In the genomic region with DNA sequence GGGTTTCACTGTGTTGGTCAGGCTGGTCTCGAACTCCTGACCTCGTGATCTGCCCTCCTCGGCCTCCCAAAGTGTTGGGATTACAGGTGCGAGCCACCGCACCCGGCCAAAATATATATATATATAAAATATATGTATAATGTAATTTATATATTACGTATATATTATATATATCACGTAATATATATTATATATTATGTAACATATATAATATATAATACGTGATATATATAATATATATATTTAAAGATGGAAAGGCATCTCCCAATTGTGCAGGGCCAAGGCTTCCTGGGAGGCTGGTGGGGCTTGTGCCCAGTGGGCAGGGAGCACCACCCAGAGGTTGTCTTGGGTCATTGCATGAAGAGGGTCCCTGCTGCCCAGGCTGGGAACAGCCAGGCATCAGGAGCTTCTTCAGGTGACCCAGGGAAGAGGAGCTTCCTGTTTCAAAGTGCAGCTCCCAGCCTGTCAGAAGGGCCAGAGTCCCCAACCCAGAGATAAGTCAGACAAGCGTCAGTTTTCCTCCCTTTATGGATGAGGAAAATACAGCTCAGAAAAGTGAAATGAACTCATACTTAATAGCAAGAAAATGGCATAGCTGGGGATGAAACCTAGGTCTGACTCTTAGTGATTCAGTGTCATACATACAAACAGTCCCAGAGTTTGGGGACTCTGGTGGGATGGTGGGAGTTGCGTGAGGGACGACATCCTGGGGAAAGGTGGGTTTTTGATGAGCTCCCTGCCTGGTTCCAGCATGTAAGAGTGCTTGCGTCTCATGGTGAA, we compare ENCODE assay signal across 9 cellular contexts. TPM values are rescaled to one million over a fixed set of nuclear protein-coding genes. Genes with fewer than 3 reads are reported as not detected.
A peak's percentile ranks its signal among the peaks of the same experiment; 100 is the strongest.
DNase-seq lines count a peak whose midpoint lies in the region; ATAC-seq and TF ChIP-seq lines count a peak whose summit lies in the region.
"Had no signal": no experiment of that assay in that cellular context is flagged by ENCODE, and none has a peak within 500 bp of the region (broad histone marks: within the 10 kb centered on the region; RNA-seq: fewer than 3 reads in every experiment).

No MANE protein-coding gene starts in this region.

- H3K9me3 ChIP-seq in ovary, result no peaks in the 10 kb centered on the region

- TF ChIP-seq EP300 in ovary (IDR thresholded peaks at IDR 0.05), result no peak

- ATAC-seq in foreskin keratinocyte (peak; percentile 73), HG02678 (IDR thresholded peaks at IDR 0.05; ENCODE audit: unreplicated experiment) (no peak), HG03139 (IDR thresholded peaks at IDR 0.05; ENCODE audit: unreplicated experiment) (no peak)

- no peak for TF ChIP-seq POLR2A in ovary (IDR thresholded peaks at IDR 0.05)

- TF ChIP-seq CTCF in foreskin keratinocyte (conservative IDR thresholded peaks at IDR 0.05), result peak; percentile 88
- peak in 1 of 3 donors; percentile 55 for TF ChIP-seq CTCF in ovary (IDR thresholded peaks at IDR 0.05)

- H3K4me1 ChIP-seq in foreskin keratinocyte, result peaks cover 5% of the 10 kb centered on the region
- peaks cover 2% of the 10 kb centered on the region for H3K4me1 ChIP-seq in ovary (ENCODE audit: insufficient read depth)

- H3K27me3 ChIP-seq in foreskin keratinocyte (peaks cover 37% of the 10 kb centered on the region), ovary (no peaks in the 10 kb centered on the region)

- H3K4me3 ChIP-seq in ovary, result no peak overlapping the region

- DNase-seq in DMS53 treated with DMSO at 0.1 percent for 48 hours (lab: John Stamatoyannopoulos, UW; ENCODE audit: unreplicated experiment), result peak; percentile 74
- peak; percentile 74 to 81 for DNase-seq in Kasumi-1 (lab: John Stamatoyannopoulos, UW)
- peak; percentile 66 for DNase-seq in RKO (ENCODE audit: low spot score)
- peak; percentile 30 for DNase-seq in activated T-helper 1 cell treated with Interleukin-2 at 50 U/mL for 16 hours (ENCODE audit: low read depth)
- DNase-seq in foreskin keratinocyte, result peak in 1 of 2 donors; percentile 20
- DNase-seq in ovary, result peak in 4 of 5 donors; percentile 41 to 51 (median 48)

- H3K27ac ChIP-seq in foreskin keratinocyte (no peak overlapping the region), ovary (no peak overlapping the region)

- 64 to 71% (median 69%) methylated on average over 13 of the region's 13 CpGs for WGBS in ovary, 3 donors

- H3K36me3 ChIP-seq in ovary, result no peaks in the 10 kb centered on the region

- intact Hi-C loops in ovary (cut with DNase I), result loop anchor here in 1 of 4 donors (10.0 kb wide), 1 partner anchor 62 kb away; no protein-coding TSS in a partner anchor

RNA-seq across cellular contexts. Expression of gene UBE2Q1, which starts 12.0 kb away (rescaled TPM):
- total RNA-seq in foreskin keratinocyte (33.8 and 35.2 TPM in 2 replicates), ovary (10 to 100 TPM; 14.3 to 72.4 (median 58.5) TPM)
- polyA plus RNA-seq in foreskin keratinocyte (42.0 and 48.4 TPM in 2 replicates), ovary (100 to 1,000 TPM in 1 of 2 donors, 10 to 100 TPM in 1; 31.4 to 119 TPM)

RNA-seq across cellular contexts. Expression of gene CHRNB2, which starts 21.1 kb away (rescaled TPM):
- 0.03 and 0.07 TPM in 2 replicates for total RNA-seq in foreskin keratinocyte
- polyA plus RNA-seq in foreskin keratinocyte, result 0.02 and 0.07 TPM in 2 replicates
- under 1 TPM in 4 of 7 donors, not detected in 3; 0.08 to 0.25 (median 0.23) TPM for total RNA-seq in ovary
- polyA plus RNA-seq in ovary, result under 1 TPM; 0.04 to 0.08 TPM

RNA-seq across cellular contexts. Expression of gene SHE, which starts 44.2 kb away (rescaled TPM):
- total RNA-seq in foreskin keratinocyte (not detected in 2 replicates), ovary (10 to 100 TPM in 2 of 7 donors, 1 to 10 TPM in 5; 4.3 to 20.5 (median 9.0) TPM)
- polyA plus RNA-seq in foreskin keratinocyte (not detected in 2 replicates), ovary (10 to 100 TPM in 1 of 2 donors, 1 to 10 TPM in 1; 6.9 to 15.4 TPM)
- total RNA-seq: activated CD8-positive, alpha-beta memory T cell treated with anti-CD3 and anti-CD28 coated beads for 36 hours had no signal

RNA-seq across cellular contexts. Expression of gene TDRD10, which starts 44.4 kb away (rescaled TPM):
- total RNA-seq in foreskin keratinocyte (not detected in 2 replicates), ovary (1 to 10 TPM; 3.1 to 8.7 (median 5.8) TPM)
- polyA plus RNA-seq in foreskin keratinocyte (not detected in 2 replicates), ovary (1 to 10 TPM; 4.1 to 6.2 TPM)
- total RNA-seq: activated CD8-positive, alpha-beta memory T cell treated with anti-CD3 and anti-CD28 coated beads for 36 hours had no signal
